8 cellular contexts compared by ENCODE assay signal in the genomic region with DNA sequence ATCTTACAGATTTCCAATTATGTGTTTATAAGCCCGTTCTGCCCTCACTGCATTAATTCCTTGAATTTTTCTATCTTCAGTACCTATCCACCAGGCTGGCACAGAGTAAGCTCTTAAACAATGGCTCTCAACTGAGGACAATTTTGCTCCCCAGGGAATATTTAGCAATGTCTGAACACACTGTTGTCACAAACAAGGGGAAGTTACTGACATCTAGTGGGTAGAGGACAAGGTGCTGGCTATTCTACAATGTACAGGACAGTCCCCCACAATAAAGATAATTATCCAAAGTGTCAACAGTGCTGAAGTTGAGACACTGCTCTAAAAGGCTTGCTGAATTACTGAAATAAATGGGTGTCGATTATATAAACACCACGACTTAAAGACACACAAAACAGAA. TPM values are rescaled to one million over a fixed set of nuclear protein-coding genes. Genes with fewer than 3 reads are reported as not detected.
DNase-seq lines count a peak whose midpoint lies in the region; ATAC-seq, FAIRE-seq and TF ChIP-seq lines count a peak whose summit lies in the region.

No MANE protein-coding gene starts in this region.

- TF ChIP-seq CTCF in D721Med (IDR thresholded peaks at IDR 0.05; ENCODE audit: insufficient read depth, missing control alignments) (peak; percentile 27), fibroblast of the aortic adventitia (IDR thresholded peaks at IDR 0.05; ENCODE audit: insufficient read depth, low read length) (peak; percentile 1), brain microvascular endothelial cell (IDR thresholded peaks at IDR 0.05; ENCODE audit: low read depth, low read length, missing control alignments) (no peak)

- DNase-seq in D721Med (ENCODE audit: insufficient read length, low spot score) (no peak), NCI-H2171 (lab: John Stamatoyannopoulos, UW) (peak; percentile 16), fibroblast of the aortic adventitia (ENCODE audit: low read depth) (no peak), NCI-H1694 (lab: John Stamatoyannopoulos, UW) (no peak), brain microvascular endothelial cell (no peak), EL (no peak), T-helper 1 cell (no peak)

- no peaks in the 10 kb centered on the region for H3K27me3 ChIP-seq in brain microvascular endothelial cell (replicated peaks)

- H3K27ac ChIP-seq in brain microvascular endothelial cell = no peak overlapping the region

- H3K4me3 ChIP-seq in fibroblast of the aortic adventitia (ENCODE audit: low read depth, low read length) = no peak overlapping the region
- H3K4me3 ChIP-seq in brain microvascular endothelial cell (ENCODE audit: low read depth, low read length) = no peak overlapping the region

- H3K36me3 ChIP-seq in brain microvascular endothelial cell (replicated peaks) = peaks cover 7% of the 10 kb centered on the region

- in situ Hi-C loops in brain microvascular endothelial cell (cut with HindIII; ENCODE audit: low pct_ligation_motif_present, low sequenced_read_pairs) = no loop called here

- ATAC-seq in GM21576 (IDR thresholded peaks at IDR 0.05; ENCODE audit: unreplicated experiment) = peak; percentile 57

- no peak for FAIRE-seq in D721Med (lab: Jason Lieb, UNC)

RNA-seq across cellular contexts. Expression of a gene that starts 5.0 kb away (rescaled TPM):
- 121 and 148 TPM in 2 replicates for total RNA-seq in fibroblast of the aortic adventitia (ENCODE audit: low replicate concordance)

RNA-seq across cellular contexts. Expression of a gene that starts 5.5 kb away (rescaled TPM):
- 674 and 828 TPM in 2 replicates for total RNA-seq in fibroblast of the aortic adventitia (ENCODE audit: low replicate concordance)
